Comparison of ENCODE assay signal across 21 cellular contexts in the genomic region with DNA sequence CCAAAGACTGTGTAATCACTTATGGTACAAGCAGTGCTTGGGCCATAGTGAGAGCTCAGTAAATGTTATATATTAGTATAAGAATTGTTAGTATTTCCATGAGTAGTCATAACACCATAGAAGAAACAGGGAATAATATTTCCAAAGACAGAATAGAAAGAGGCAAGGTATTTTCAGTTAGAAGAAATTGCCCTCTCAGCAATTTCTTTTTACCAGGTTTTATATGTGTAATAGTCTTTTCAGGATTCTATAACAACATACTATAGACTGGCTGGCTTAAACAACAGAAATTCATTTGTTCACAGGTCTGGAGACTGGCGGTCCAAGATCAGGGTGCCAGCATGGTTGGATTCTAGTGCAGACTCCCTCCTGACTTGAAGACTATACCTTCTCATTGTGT.
DNase-seq lines count a peak whose midpoint lies in the region; ATAC-seq and TF ChIP-seq lines count a peak whose summit lies in the region.
"Had no signal": no experiment of that assay in that cellular context is flagged by ENCODE, and none has a peak within 500 bp of the region (broad histone marks: within the 10 kb centered on the region; RNA-seq: fewer than 3 reads in every experiment).

No MANE protein-coding gene starts in this region.

- CTCF ChIA-PET in MCF 10A (lab: Yijun Ruan, JAX): interaction anchor here (0.6 to 1.2 kb wide), 4 partner anchors 10 to 125 kb away, joined by 3 read pairs; no protein-coding TSS in a partner anchor
- CTCF ChIA-PET in mammary epithelial cell (lab: Charles Lee; ENCODE audit: low non-redundant PET): no interaction called here
- CTCF ChIA-PET in PC-9 (lab: Charles Lee): no interaction called here

- H3K27me3 Mint-ChIP-seq in MCF 10A (ENCODE audit: insufficient read depth, unreplicated experiment): no peaks in the 10 kb centered on the region
- H3K27me3 Mint-ChIP-seq: CD4-positive, CD25-positive, alpha-beta regulatory T cell had no signal

- in situ Hi-C loops in mammary epithelial cell (cut with MboI; ENCODE audit: low sequenced_read_pairs in 2 of 2): no loop called here

- H3F3A ChIP-seq in smooth muscle cell (ENCODE audit: low read depth) (peaks cover 4% of the 10 kb centered on the region), PC-9 (ENCODE audit: insufficient read depth, low read depth) (no peaks in the 10 kb centered on the region)

- no peak for DNase-seq in MCF 10A (ENCODE audit: unreplicated experiment)
- DNase-seq in mammary epithelial cell: no peak
- DNase-seq in WERI-Rb-1: no peak
- DNase-seq in hepatocyte (ENCODE audit: low spot score): no peak
- DNase-seq in smooth muscle cell (lab: John Stamatoyannopoulos, UW; ENCODE audit: unreplicated experiment): no peak
- no peak for DNase-seq in stimulated activated CD4-positive, alpha-beta T cell treated with anti-CD3 and anti-CD28 coated beads, Interleukin-4, amount 100 ng/mL, for 1 hour
- DNase-seq in PC-9: no peak
- DNase-seq: 8988T; ACHN; BE2C; C1 segment of cervical spinal cord; CD4-positive, CD25-positive, alpha-beta regulatory T cell; CD8-positive, alpha-beta memory T cell; COR-L47; DMS 273 treated with DMSO at 0.1 percent for 48 hours; DND-41; EL; GOT3; H9 had no signal

- H4K20me1 ChIP-seq in mammary epithelial cell (ENCODE audit: insufficient read depth, low read length) (no peaks in the 10 kb centered on the region), hepatocyte (ENCODE audit: insufficient read depth, poor library complexity, severe bottlenecking) (no peaks in the 10 kb centered on the region), smooth muscle cell (ENCODE audit: low read depth) (no peaks in the 10 kb centered on the region), PC-9 (ENCODE audit: insufficient read depth) (no peaks in the 10 kb centered on the region)

- H3K79me2 ChIP-seq in mammary epithelial cell (ENCODE audit: insufficient read depth, low read length): no peaks in the 10 kb centered on the region
- no peaks in the 10 kb centered on the region for H3K79me2 ChIP-seq in hepatocyte
- H3K79me2 ChIP-seq in smooth muscle cell (ENCODE audit: low read depth): no peaks in the 10 kb centered on the region
- no peaks in the 10 kb centered on the region for H3K79me2 ChIP-seq in PC-9 (ENCODE audit: low read depth)

- H3K4me2 ChIP-seq in mammary epithelial cell (ENCODE audit: insufficient read depth, low read depth, low read length): no peak overlapping the region
- H3K4me2 ChIP-seq in hepatocyte: no peak overlapping the region
- H3K4me2 ChIP-seq in smooth muscle cell: no peak overlapping the region
- no peak overlapping the region for H3K4me2 ChIP-seq in PC-9

- no TSS peak for BruUV-seq in MCF 10A (replicated peaks; lab: Mats Ljungman, UMichigan)
- BruUV-seq in mammary epithelial cell (replicated peaks; lab: Mats Ljungman, UMichigan): no TSS peak
- no TSS peak for BruUV-seq in PC-9 (replicated peaks; lab: Mats Ljungman, UMichigan)

- H3K27me3 ChIP-seq in mammary epithelial cell (ENCODE audit: insufficient read depth, low read length) (no peaks in the 10 kb centered on the region), WERI-Rb-1 (ENCODE audit: insufficient read depth, low read depth, severe bottlenecking) (no peaks in the 10 kb centered on the region), hepatocyte (no peaks in the 10 kb centered on the region), smooth muscle cell (ENCODE audit: low read depth) (no peaks in the 10 kb centered on the region), PC-9 (ENCODE audit: insufficient read depth, low read depth) (no peaks in the 10 kb centered on the region)
- H3K27me3 ChIP-seq: BE2C had no signal

- dilution Hi-C loops in mammary epithelial cell (cut with HindIII; ENCODE audit: low sequenced_read_pairs): no loop called here

- H3K27ac Mint-ChIP-seq in MCF 10A (ENCODE audit: low read depth, unreplicated experiment): peak overlapping the region; percentile 79
- H3K27ac Mint-ChIP-seq: CD8-positive, alpha-beta memory T cell; H9 had no signal

- H3K9me3 Mint-ChIP-seq in MCF 10A (ENCODE audit: unreplicated experiment): no peaks in the 10 kb centered on the region
- H3K9me3 Mint-ChIP-seq: CD8-positive, alpha-beta memory T cell; H9 had no signal

- H3K4me3 ChIP-seq in mammary epithelial cell (replicated peaks in 1 of 3; ENCODE audit: insufficient read depth in 1 of 3, low read depth in 2 of 3, low read length in 3 of 3) (no peak overlapping the region), WERI-Rb-1 (ENCODE audit: low read depth, low read length) (no peak overlapping the region), hepatocyte (no peak overlapping the region), smooth muscle cell (no peak overlapping the region), PC-9 (no peak overlapping the region)
- H3K4me3 ChIP-seq: GM12878 had no signal

- no peak overlapping the region for H3K9ac ChIP-seq in mammary epithelial cell (ENCODE audit: insufficient read depth, low read length)
- H3K9ac ChIP-seq in smooth muscle cell (ENCODE audit: low read depth): no peak overlapping the region

- 88% methylated on average over 1 of the region's 1 CpG for WGBS in mammary epithelial cell (ENCODE audit: low coverage, missing lambda C conversion rate)
- 100% methylated on average over 1 of the region's 1 CpG for WGBS in hepatocyte (ENCODE audit: low lambda C conversion rate, missing lambda C conversion rate)
- 100% methylated on average over 1 of the region's 1 CpG for WGBS in smooth muscle cell (ENCODE audit: low lambda C conversion rate)

- H3K4me1 ChIP-seq in mammary epithelial cell (ENCODE audit: insufficient read depth, low read length) (peaks cover 4% of the 10 kb centered on the region), hepatocyte (ENCODE audit: insufficient read depth) (peaks cover 23% of the 10 kb centered on the region), smooth muscle cell (ENCODE audit: low read depth) (peaks cover 4% of the 10 kb centered on the region), PC-9 (replicated peaks; ENCODE audit: insufficient read depth) (no peaks in the 10 kb centered on the region)
- H3K4me1 ChIP-seq: BE2C had no signal

- peaks cover 6% of the 10 kb centered on the region for H3K36me3 Mint-ChIP-seq in MCF 10A (ENCODE audit: insufficient read depth, unreplicated experiment)

- H3K9me2 ChIP-seq in hepatocyte (replicated peaks; ENCODE audit: insufficient read depth) (no peaks in the 10 kb centered on the region), PC-9 (ENCODE audit: insufficient read depth) (no peaks in the 10 kb centered on the region)

- H3K27ac ChIP-seq in mammary epithelial cell (ENCODE audit: insufficient read depth, low read depth, low read length) (no peak overlapping the region), WERI-Rb-1 (peak overlapping the region; percentile 74), hepatocyte (peak overlapping the region; percentile 44), smooth muscle cell (ENCODE audit: low read depth) (peak overlapping the region; percentile 52), PC-9 (no peak overlapping the region)

- no peak overlapping the region for H3K4me3 Mint-ChIP-seq in MCF 10A (ENCODE audit: unreplicated experiment)
- H3K4me3 Mint-ChIP-seq: CD4-positive, CD25-positive, alpha-beta regulatory T cell; CD8-positive, alpha-beta memory T cell; H9 had no signal

- no peak for ATAC-seq in HG02588 (IDR thresholded peaks at IDR 0.05; ENCODE audit: unreplicated experiment)
- ATAC-seq: GM12878 had no signal

- POLR2A ChIA-PET in MCF 10A (lab: Yijun Ruan, JAX): interaction anchor here (0.7 to 1.3 kb wide), 4 partner anchors 10 to 67 kb away, joined by 3 to 6 read pairs (median 4); no protein-coding TSS in a partner anchor
- POLR2A ChIA-PET in PC-9 (lab: Charles Lee; ENCODE audit: unreplicated experiment): no interaction called here

- H2AFZ ChIP-seq in mammary epithelial cell (ENCODE audit: low read depth, low read length) (no peak overlapping the region), hepatocyte (no peak overlapping the region), smooth muscle cell (ENCODE audit: low read depth) (no peak overlapping the region), PC-9 (no peak overlapping the region)

- no peaks in the 10 kb centered on the region for H3K9me3 ChIP-seq in mammary epithelial cell (replicated peaks; ENCODE audit: insufficient read depth, low read length)
- H3K9me3 ChIP-seq in WERI-Rb-1 (ENCODE audit: severe bottlenecking): no peaks in the 10 kb centered on the region
- no peaks in the 10 kb centered on the region for H3K9me3 ChIP-seq in hepatocyte (ENCODE audit: low read depth)
- H3K9me3 ChIP-seq in smooth muscle cell (replicated peaks; ENCODE audit: low read depth): no peaks in the 10 kb centered on the region
- H3K9me3 ChIP-seq in PC-9 (ENCODE audit: insufficient read depth, low read depth): no peaks in the 10 kb centered on the region
- H3K9me3 ChIP-seq: BE2C had no signal

- TF ChIP-seq CTCF in MCF 10A (IDR thresholded peaks at IDR 0.05; ENCODE audit: unreplicated experiment) (no peak), mammary epithelial cell (conservative IDR thresholded peaks at IDR 0.05 in 1 of 2, IDR thresholded peaks at IDR 0.05 in 1 of 2; ENCODE audit: extremely low read depth in 1 of 2, insufficient read depth in 1 of 2, low read depth in 1 of 2, low read length in 2 of 2) (no peak), WERI-Rb-1 (IDR thresholded peaks at IDR 0.05; ENCODE audit: low read depth, low read length) (no peak), hepatocyte (IDR thresholded peaks at IDR 0.05; ENCODE audit: poor library complexity) (no peak), smooth muscle cell (IDR thresholded peaks at IDR 0.05; ENCODE audit: borderline replicate concordance, insufficient read depth, poor library complexity, severe bottlenecking) (no peak), PC-9 (conservative IDR thresholded peaks at IDR 0.05) (no peak)

- peaks cover 32% of the 10 kb centered on the region for H3K4me1 Mint-ChIP-seq in MCF 10A (ENCODE audit: insufficient read depth, unreplicated experiment)

- no peaks in the 10 kb centered on the region for H3K36me3 ChIP-seq in mammary epithelial cell (ENCODE audit: insufficient read depth, low read length)
- H3K36me3 ChIP-seq in WERI-Rb-1: no peaks in the 10 kb centered on the region
- H3K36me3 ChIP-seq in hepatocyte (replicated peaks; ENCODE audit: insufficient read depth, low read depth): no peaks in the 10 kb centered on the region
- no peaks in the 10 kb centered on the region for H3K36me3 ChIP-seq in smooth muscle cell (ENCODE audit: low read depth)
- H3K36me3 ChIP-seq in PC-9 (ENCODE audit: low read depth): no peaks in the 10 kb centered on the region
- H3K36me3 ChIP-seq: BE2C had no signal

- intact Hi-C loops in MCF 10A (cut with micrococcal nuclease) (no loop called here), mammary epithelial cell (cut with micrococcal nuclease) (no loop called here), PC-9 (cut with micrococcal nuclease; ENCODE audit: unreplicated experiment) (no loop called here)

Comparison
In these comparisons a context has a peak if more than half of its experiments do, and no peak if none do; other contexts are left out.
1. H3K27ac ChIP-seq: peak in WERI-Rb-1 (single experiment), hepatocyte (single experiment) and smooth muscle cell (single experiment); none in mammary epithelial cell (single experiment) and PC-9 (single experiment).